ENCODE assay signal across 8 cellular contexts in genomic region chr12:120971299-120972180, GRCh38. TPM values are rescaled to one million over a fixed set of nuclear protein-coding genes. Genes with fewer than 3 reads are reported as not detected.
A peak's percentile ranks its signal among the peaks of the same experiment; 100 is the strongest.
DNase-seq lines count a peak whose midpoint lies in the region; ATAC-seq and TF ChIP-seq lines count a peak whose summit lies in the region.

No MANE protein-coding gene starts in this region.

- H3K36me3 ChIP-seq in HCT116 (ENCODE audit: control insufficient read depth in 1 of 2, insufficient read depth in 2 of 2, low read length in 2 of 2), result no peaks in the 10 kb centered on the region
- no peaks in the 10 kb centered on the region for H3K36me3 ChIP-seq in neural cell (ENCODE audit: insufficient read depth, low read length)

- RAD21 ChIA-PET in HCT116 (lab: Charles Lee; ENCODE audit: low non-redundant PET in 1 of 2, low total read pairs in 2 of 2, uncharacterized antibody in 2 of 2, unreplicated experiment in 2 of 2), result interaction anchor here (0.8 to 1.2 kb wide), 6 partner anchors 10 to 390 kb away, joined by 3 to 6 read pairs (median 4); partner anchors contain the start of gene POP5 (in 1 of the 2)

- CTCF ChIA-PET in HCT116 (lab: Charles Lee), result interaction anchor here (0.6 to 1.6 kb wide), 29 partner anchors 9 to 741 kb away, joined by 3 to 18 read pairs (median 4); partner anchors contain the start of gene POP5

- no peaks in the 10 kb centered on the region for H3K4me1 ChIP-seq in HCT116 (ENCODE audit: control insufficient read depth in 1 of 2, insufficient read depth in 2 of 2, low read length in 2 of 2)

- peak; percentile 76 to 90 (median 81) for TF ChIP-seq CTCF in HCT116 (IDR thresholded peaks at IDR 0.05 in 2 of 3, conservative IDR thresholded peaks at IDR 0.05 in 1 of 3; ENCODE audit: borderline replicate concordance in 1 of 3, insufficient read depth in 1 of 3, low read depth in 2 of 3, low read length in 2 of 3)
- TF ChIP-seq CTCF in fibroblast of mammary gland (conservative IDR thresholded peaks at IDR 0.05; ENCODE audit: control insufficient read depth, insufficient read depth, low read depth, low read length), result peak; percentile 85
- TF ChIP-seq CTCF in neural cell (IDR thresholded peaks at IDR 0.05; ENCODE audit: poor library complexity, severe bottlenecking), result peak; percentile 83

- TF ChIP-seq EP300 in neural cell (conservative IDR thresholded peaks at IDR 0.05; ENCODE audit: poor library complexity, severe bottlenecking), result no peak

- TF ChIP-seq RAD21 in HCT116 (IDR thresholded peaks at IDR 0.05; ENCODE audit: low read depth) (peak; percentile 97), neural cell (conservative IDR thresholded peaks at IDR 0.05) (peak; percentile 84)

- POLR2A ChIA-PET in HCT116 (lab: Charles Lee), result interaction anchor here (0.6 to 1.4 kb wide), 4 partner anchors 16 to 390 kb away, joined by 3 to 8 read pairs (median 4); partner anchors contain the start of gene POP5

- H3K4me2 ChIP-seq in HCT116 (ENCODE audit: low read length) (no peak overlapping the region), neural cell (ENCODE audit: low read length) (no peak overlapping the region)

- H3K79me2 ChIP-seq in HCT116 (ENCODE audit: insufficient read depth, low read length) (no peaks in the 10 kb centered on the region), neural cell (replicated peaks; ENCODE audit: insufficient read depth, low read length) (no peaks in the 10 kb centered on the region)

- H4K20me1 ChIP-seq in HCT116 (ENCODE audit: insufficient read depth) (no peaks in the 10 kb centered on the region), neural cell (ENCODE audit: insufficient read depth) (no peaks in the 10 kb centered on the region)

- H3K27ac ChIP-seq in HCT116 (ENCODE audit: low read depth, low read length) (no peak overlapping the region), neural cell (ENCODE audit: low read length) (no peak overlapping the region)

- H3K4me3 ChIP-seq in HCT116 (replicated peaks in 1 of 2; ENCODE audit: low read depth in 1 of 2, low read length in 2 of 2), result no peak overlapping the region
- no peak overlapping the region for H3K4me3 ChIP-seq in fibroblast of mammary gland (ENCODE audit: control insufficient read depth, low read depth, low read length)
- H3K4me3 ChIP-seq in neural cell (ENCODE audit: low read length), result no peak overlapping the region

- H3K9me2 ChIP-seq in HCT116 (ENCODE audit: insufficient read depth) (no peaks in the 10 kb centered on the region), neural cell (ENCODE audit: insufficient read depth, low read length) (no peaks in the 10 kb centered on the region)

- H3F3A ChIP-seq in neural cell (ENCODE audit: insufficient read depth, low read length, poor library complexity, severe bottlenecking), result no peaks in the 10 kb centered on the region

- no TSS peak for BruUV-seq in HCT116 (replicated peaks; lab: Mats Ljungman, UMichigan)

- H3K9ac ChIP-seq in HCT116 (ENCODE audit: low read length) (no peak overlapping the region), neural cell (ENCODE audit: low read length) (no peak overlapping the region)

- no peaks in the 10 kb centered on the region for H3K9me3 ChIP-seq in HCT116 (ENCODE audit: control insufficient read depth in 1 of 2, insufficient read depth in 1 of 2, low read depth in 1 of 2, low read length in 2 of 2)
- no peaks in the 10 kb centered on the region for H3K9me3 ChIP-seq in neural cell (ENCODE audit: low read length)

- H2AFZ ChIP-seq in HCT116 (ENCODE audit: low read depth, low read length, poor library complexity, severe bottlenecking) (peak overlapping the region; percentile 95), neural cell (ENCODE audit: low read depth, low read length) (no peak overlapping the region)

- TF ChIP-seq POLR2A in HCT116 (IDR thresholded peaks at IDR 0.05; ENCODE audit: borderline replicate concordance, extremely low read depth, insufficient read depth, insufficient read length), result no peak

- peak; percentile 75 for DNase-seq in Caki2 (ENCODE audit: low read depth)
- DNase-seq in HCT116 (ENCODE audit: low read depth, low spot score), result peak; percentile 58
- DNase-seq in NCI-H460 (ENCODE audit: extremely low read depth, low read depth), result peak; percentile 64
- DNase-seq in activated CD4-positive, alpha-beta T cell treated with anti-CD3 and anti-CD28 coated beads, Interleukin-2, amount 50 U/mL, for 48 hours, result peak; percentile 12 to 25
- peak; percentile 65 for DNase-seq in fibroblast of mammary gland (ENCODE audit: low read depth)

- peak; percentile 91 for ATAC-seq in HCT116
- no peak for ATAC-seq in HG03025 (IDR thresholded peaks at IDR 0.05; ENCODE audit: low FRiP score, unreplicated experiment)
- no peak for ATAC-seq in GM21619 (IDR thresholded peaks at IDR 0.05; ENCODE audit: unreplicated experiment)

- intact Hi-C loops in HCT116 (cut with micrococcal nuclease), result loop anchor here (1.0 to 5.0 kb wide), 8 partner anchors 9 to 388 kb away; partner anchors contain the start of genes ACADS and UNC119B

- H3K27me3 ChIP-seq in HCT116 (ENCODE audit: insufficient read depth, low read length) (no peaks in the 10 kb centered on the region), neural cell (ENCODE audit: insufficient read depth, low read depth, low read length) (no peaks in the 10 kb centered on the region)

- in situ Hi-C loops in Caki2 (cut with HindIII; ENCODE audit: low pct_unique_long_range_greater_than_20kb, low sequenced_read_pairs), result no loop called here

TF ChIP-seq in HCT116, 20 proteins besides CTCF, POLR2A, EP300 and RAD21 (continues in another document):
- TF ChIP-seq MAX (IDR thresholded peaks at IDR 0.05), result no peak; the same call in 1 of the 2 replicates
- TF ChIP-seq ZNF274 (IDR thresholded peaks at IDR 0.05; ENCODE audit: low read depth, low read length), result no peak
- no peak for TF ChIP-seq JUND (IDR thresholded peaks at IDR 0.05)
- TF ChIP-seq SRF (IDR thresholded peaks at IDR 0.05; ENCODE audit: low read depth), result no peak
- TF ChIP-seq ATF3 (IDR thresholded peaks at IDR 0.05), result no peak
- no peak for TF ChIP-seq CEBPB (IDR thresholded peaks at IDR 0.05; ENCODE audit: low read depth)

TF ChIP-seq in neural cell, 6 proteins besides CTCF, POLR2A, EP300 and RAD21:
- TF ChIP-seq TAF1 (IDR thresholded peaks at IDR 0.05; ENCODE audit: low read depth) (no peak), SMC3 (conservative IDR thresholded peaks at IDR 0.05; ENCODE audit: poor library complexity) (peak; percentile 82), POLR2AphosphoS5 (IDR thresholded peaks at IDR 0.05) (no peak)

RNA-seq across cellular contexts. Expression of gene HNF1A, which starts 6.8 kb away (rescaled TPM):
- 7.0 and 8.7 TPM in 2 replicates for total RNA-seq in Caki2 (2014; rRNA removed; shearing (Covaris generic); ENCODE audit: low replicate concordance)
- total RNA-seq in HCT116 (2021; ENCODE audit: unreplicated experiment), result not detected
- polyA plus RNA-seq in HCT116 (2012), result 0.03 TPM in 1 of 2 replicates, not detected in the other
- not detected in 2 replicates for total RNA-seq in NCI-H460 (2014; rRNA removed; shearing (Covaris generic))
- not detected in 2 replicates for polyA plus RNA-seq in NCI-H460 (2014; cell fraction: nucleus; rRNA removed)
- not detected in 2 replicates for polyA plus RNA-seq in neural cell
- polyA minus RNA-seq in neural cell, result not detected in 2 replicates

RNA-seq across cellular contexts. Expression of gene C12orf43, which starts 44.7 kb away (rescaled TPM):
- 29.0 and 34.3 TPM in 2 replicates for total RNA-seq in Caki2 (2014; rRNA removed; shearing (Covaris generic); ENCODE audit: low replicate concordance)
- 16.2 TPM for total RNA-seq in HCT116 (2021; ENCODE audit: unreplicated experiment)
- polyA plus RNA-seq in HCT116 (2012), result 9.7 and 10.8 TPM in 2 replicates
- total RNA-seq in NCI-H460 (2014; rRNA removed; shearing (Covaris generic)), result 17.8 and 18.6 TPM in 2 replicates
- 5.3 and 14.6 TPM in 2 replicates for polyA plus RNA-seq in NCI-H460 (2014; cell fraction: nucleus; rRNA removed)
- 20.3 and 20.8 TPM in 2 replicates for polyA plus RNA-seq in neural cell
- 18.8 and 21.2 TPM in 2 replicates for polyA minus RNA-seq in neural cell

Comparison
In these comparisons a context has a peak if more than half of its experiments do, and no peak if none do; other contexts are left out.
1. DNase-seq: peak in every context shown above with its lines; median percentile 75 in Caki2; 65 in fibroblast of mammary gland; 64 in NCI-H460; 58 in HCT116; 18 in activated CD4-positive, alpha-beta T cell treated with anti-CD3 and anti-CD28 coated beads, Interleukin-2, amount 50 U/mL, for 48 hours.